ENCODE assay signal across 8 cellular contexts in the genomic region with DNA sequence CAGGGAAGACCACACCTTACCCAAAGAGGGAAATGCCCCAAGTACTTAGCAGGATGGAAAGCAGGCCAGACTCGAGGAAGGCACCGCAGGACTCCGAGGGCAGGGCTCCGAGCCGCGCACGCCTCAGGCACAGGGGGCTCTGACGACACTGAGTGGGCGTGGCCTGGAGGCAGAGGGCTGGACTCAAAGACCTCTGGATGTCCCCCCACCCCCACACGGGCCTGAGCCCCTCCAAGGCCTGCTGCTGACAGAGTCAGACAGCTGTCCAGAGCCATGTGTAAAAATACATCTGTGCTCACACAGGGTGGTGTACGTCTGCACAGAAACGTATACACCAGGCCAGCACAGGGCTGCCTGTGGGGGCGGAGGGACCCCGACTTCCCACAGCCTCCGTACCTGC.
A peak's percentile ranks its signal among the peaks of the same experiment; 100 is the strongest.
DNase-seq lines count a peak whose midpoint lies in the region; TF ChIP-seq lines count a peak whose summit lies in the region.

No MANE protein-coding gene starts in this region.

- DNase-seq in COLO668 (lab: John Stamatoyannopoulos, UW; ENCODE audit: unreplicated experiment), result peak; percentile 20
- peak; percentile 71 for DNase-seq in activated T-cell treated with anti-CD3 and anti-CD28 coated beads, Interleukin-2, amount 50 U/mL, for 24 hours
- DNase-seq in fibroblast of pulmonary artery (ENCODE audit: low read depth), result peak; percentile 67
- no peak for DNase-seq in HK-2 (ENCODE audit: unreplicated experiment)
- no peak for DNase-seq in cortex of kidney (lab: John Stamatoyannopoulos, UW)
- no peak for DNase-seq in NCI-H1105 (lab: John Stamatoyannopoulos, UW)

- H3K9me3 ChIP-seq in KOPT-K1 (ENCODE audit: insufficient read depth, low read length, poor library complexity, severe bottlenecking) (no peaks in the 10 kb centered on the region), neutrophil (no peaks in the 10 kb centered on the region)

- H3K4me1 Mint-ChIP-seq in activated T-cell treated with anti-CD3 and anti-CD28 coated beads, Interleukin-2, amount 50 U/mL, for 24 hours (ENCODE audit: low read depth), result peaks cover 46% of the 10 kb centered on the region

- H3K27ac Mint-ChIP-seq in activated T-cell treated with anti-CD3 and anti-CD28 coated beads, Interleukin-2, amount 50 U/mL, for 24 hours, result peak overlapping the region; percentile 86

- peaks cover 42% of the 10 kb centered on the region for H3K36me3 ChIP-seq in KOPT-K1 (ENCODE audit: insufficient read depth, low read length)
- peaks cover 35% of the 10 kb centered on the region for H3K36me3 ChIP-seq in neutrophil

- no peaks in the 10 kb centered on the region for H3K9me3 Mint-ChIP-seq in activated T-cell treated with anti-CD3 and anti-CD28 coated beads, Interleukin-2, amount 50 U/mL, for 24 hours

- H3K27me3 ChIP-seq in neutrophil, result peaks cover 33% of the 10 kb centered on the region

- peak overlapping the region; percentile 65 for H3K27ac ChIP-seq in KOPT-K1 (ENCODE audit: low read depth, low read length, poor library complexity, severe bottlenecking)
- peak overlapping the region; percentile 81 for H3K27ac ChIP-seq in neutrophil

- H3K4me3 ChIP-seq in fibroblast of pulmonary artery (replicated peaks; ENCODE audit: low read depth, low read length), result peak overlapping the region; percentile 73
- H3K4me3 ChIP-seq in neutrophil (ENCODE audit: low read depth in 1 of 2, low read length in 1 of 2), result peak overlapping the region; percentile 80 to 88

- H3K4me3 Mint-ChIP-seq in activated T-cell treated with anti-CD3 and anti-CD28 coated beads, Interleukin-2, amount 50 U/mL, for 24 hours, result peak overlapping the region; percentile 92

- peaks cover 18 to 25% of the 10 kb centered on the region in 2 experiments for H3K4me1 ChIP-seq in neutrophil (ENCODE audit: control insufficient read depth in 1 of 2, insufficient read depth in 1 of 2, low read depth in 1 of 2, low read length in 1 of 2)

- no peak for TF ChIP-seq CTCF in fibroblast of pulmonary artery (IDR thresholded peaks at IDR 0.05; ENCODE audit: low read length, missing control alignments)
- TF ChIP-seq CTCF in neutrophil (IDR thresholded peaks at IDR 0.05), result no peak

- peaks cover 3% of the 10 kb centered on the region for H3K27me3 Mint-ChIP-seq in activated T-cell treated with anti-CD3 and anti-CD28 coated beads, Interleukin-2, amount 50 U/mL, for 24 hours

- H3K36me3 Mint-ChIP-seq in activated T-cell treated with anti-CD3 and anti-CD28 coated beads, Interleukin-2, amount 50 U/mL, for 24 hours (ENCODE audit: low read depth), result peaks cover 38% of the 10 kb centered on the region

Comparison
In these comparisons a context has a peak if more than half of its experiments do, and no peak if none do; other contexts are left out.
1. DNase-seq: peak in COLO668 (single experiment), activated T-cell treated with anti-CD3 and anti-CD28 coated beads, Interleukin-2, amount 50 U/mL, for 24 hours (single experiment) and fibroblast of pulmonary artery (single experiment); none in HK-2 (single experiment), cortex of kidney (single experiment) and NCI-H1105 (single experiment).